ENCODE assay signal across 26 cellular contexts in genomic region chr16:87406495-87407088, GRCh38. TPM values are rescaled to one million over a fixed set of nuclear protein-coding genes. Genes with fewer than 3 reads are reported as not detected.
DNase-seq lines count a peak whose midpoint lies in the region; ATAC-seq and TF ChIP-seq lines count a peak whose summit lies in the region.
"Had no signal": no experiment of that assay in that cellular context is flagged by ENCODE, and none has a peak within 500 bp of the region (broad histone marks: within the 10 kb centered on the region; RNA-seq: fewer than 3 reads in every experiment).

No MANE protein-coding gene starts in this region.

- no peak overlapping the region for H3K4me3 Mint-ChIP-seq in activated naive CD4-positive, alpha-beta T cell treated with anti-CD3 and anti-CD28 coated beads for 36 hours
- H3K4me3 Mint-ChIP-seq: activated T-cell treated with anti-CD3 and anti-CD28 coated beads, Interleukin-2, amount 50 U/mL, for 4 hours; immature natural killer cell; nephron progenitor cell; T-cell had no signal

- H3K36me3 ChIP-seq in right lobe of liver (peaks cover 5 to 59% (median 25%) of the 10 kb centered on the region in 4 donors), sigmoid colon (peaks cover 27 to 96% (median 46%) of the 10 kb centered on the region in 4 donors), MG63 (peaks cover 10% of the 10 kb centered on the region)
- H3K36me3 ChIP-seq: uterus had no signal

- no peak overlapping the region for H3K4me3 ChIP-seq in right lobe of liver
- H3K4me3 ChIP-seq in sigmoid colon = no peak overlapping the region
- no peak overlapping the region for H3K4me3 ChIP-seq in MG63
- H3K4me3 ChIP-seq: ascending aorta, dorsolateral prefrontal cortex, hepatocyte, left lung, mucosa of descending colon, uterus had no signal

- no peak overlapping the region for H3K27ac ChIP-seq in right lobe of liver
- H3K27ac ChIP-seq in sigmoid colon = peak overlapping the region in 3 of 4 donors; percentile 19 to 33 (median 25)
- H3K27ac ChIP-seq: hepatocyte had no signal

- no peaks in the 10 kb centered on the region for H3K4me1 Mint-ChIP-seq in activated naive CD4-positive, alpha-beta T cell treated with anti-CD3 and anti-CD28 coated beads for 36 hours (ENCODE audit: low read depth)
- H3K4me1 Mint-ChIP-seq: nephron progenitor cell had no signal

- TF ChIP-seq POLR2A in right lobe of liver (IDR thresholded peaks at IDR 0.05) = no peak
- no peak for TF ChIP-seq POLR2A in sigmoid colon (IDR thresholded peaks at IDR 0.05)

- intact Hi-C loops in activated naive CD4-positive, alpha-beta T cell treated with anti-CD3 and anti-CD28 coated beads for 36 hours (cut with micrococcal nuclease) = no loop called here
- intact Hi-C loops in right lobe of liver (cut with DNase I) = no loop called here
- intact Hi-C loops in sigmoid colon (cut with DNase I) = no loop called here

- H3K9me3 ChIP-seq in right lobe of liver = no peaks in the 10 kb centered on the region
- H3K9me3 ChIP-seq in sigmoid colon = no peaks in the 10 kb centered on the region
- H3K9me3 ChIP-seq in MG63 = no peaks in the 10 kb centered on the region
- H3K9me3 ChIP-seq: ascending aorta, left lung, mucosa of descending colon, uterus had no signal

- no peak for DNase-seq in activated naive CD4-positive, alpha-beta T cell treated with anti-CD3 and anti-CD28 coated beads for 36 hours
- DNase-seq in activated naive CD4-positive, alpha-beta T cell treated with Interleukin-2 at 50 U/mL for 16 hours = no peak
- peak; percentile 41 for DNase-seq in SW480 (ENCODE audit: low spot score)
- DNase-seq in right lobe of liver = peak in 2 of 3 donors; percentile 23 to 35
- peak; percentile 58 for DNase-seq in sigmoid colon
- no peak for DNase-seq in MG63
- DNase-seq in Kasumi-1 (lab: John Stamatoyannopoulos, UW) = no peak
- DNase-seq in NCI-H146 (lab: John Stamatoyannopoulos, UW) = no peak
- DNase-seq: activated CD4-positive, alpha-beta T cell treated with anti-CD3 and anti-CD28 coated beads for 1 hour; activated CD8-positive, alpha-beta memory T cell treated with anti-CD3 and anti-CD28 coated beads for 24 hours; activated T-cell treated with anti-CD3 and anti-CD28 coated beads, Interleukin-2, amount 50 U/mL, for 4 hours; caudate nucleus; DMS153; immature natural killer cell; mucosa of descending colon; NCI-H1436; NCI-H2107; NCI-H446; nephron progenitor cell; SHP77; T-cell; uterus had no signal

- H3K9me3 Mint-ChIP-seq in activated naive CD4-positive, alpha-beta T cell treated with anti-CD3 and anti-CD28 coated beads for 36 hours = no peaks in the 10 kb centered on the region
- H3K9me3 Mint-ChIP-seq: activated T-cell treated with anti-CD3 and anti-CD28 coated beads, Interleukin-2, amount 50 U/mL, for 4 hours; immature natural killer cell; nephron progenitor cell; T-cell had no signal

- CTCF ChIA-PET in activated naive CD4-positive, alpha-beta T cell treated with anti-CD3 and anti-CD28 coated beads for 36 hours (lab: Charles Lee) = interaction anchor here (1.1 to 1.3 kb wide), 2 partner anchors 11 to 230 kb away, joined by 4 to 7 read pairs; no protein-coding TSS in a partner anchor

- no peaks in the 10 kb centered on the region for H3K27me3 ChIP-seq in right lobe of liver
- no peaks in the 10 kb centered on the region for H3K27me3 ChIP-seq in sigmoid colon
- no peaks in the 10 kb centered on the region for H3K27me3 ChIP-seq in MG63
- H3K27me3 ChIP-seq: ascending aorta, dorsolateral prefrontal cortex, hepatocyte, left lung, uterus had no signal

- peak overlapping the region; percentile 53 for H3K27ac Mint-ChIP-seq in activated naive CD4-positive, alpha-beta T cell treated with anti-CD3 and anti-CD28 coated beads for 36 hours

- 80% methylated on average over 10 of the region's 14 CpGs for WGBS in right lobe of liver (ENCODE audit: insufficient coverage, low coverage, low lambda C conversion rate, missing lambda C conversion rate)
- 94% methylated on average over 14 of the region's 14 CpGs for WGBS in sigmoid colon, 2 donors

- no peak for TF ChIP-seq EP300 in sigmoid colon (IDR thresholded peaks at IDR 0.05)

- TF ChIP-seq CTCF in right lobe of liver (IDR thresholded peaks at IDR 0.05) (no peak), sigmoid colon (IDR thresholded peaks at IDR 0.05) (no peak)

- H3K27me3 Mint-ChIP-seq in activated naive CD4-positive, alpha-beta T cell treated with anti-CD3 and anti-CD28 coated beads for 36 hours (ENCODE audit: low read depth) = no peaks in the 10 kb centered on the region
- H3K27me3 Mint-ChIP-seq: T-cell had no signal

- ATAC-seq in right lobe of liver = peak in 1 of 4 donors; percentile 9
- ATAC-seq: activated T-cell treated with anti-CD3 and anti-CD28 coated beads, Interleukin-2, amount 50 U/mL, for 4 hours; T-cell had no signal

- no peaks in the 10 kb centered on the region for H3K4me1 ChIP-seq in right lobe of liver
- no peaks in the 10 kb centered on the region for H3K4me1 ChIP-seq in sigmoid colon
- H3K4me1 ChIP-seq: ascending aorta, uterus had no signal

- peaks cover 14% of the 10 kb centered on the region for H3K36me3 Mint-ChIP-seq in activated naive CD4-positive, alpha-beta T cell treated with anti-CD3 and anti-CD28 coated beads for 36 hours (ENCODE audit: low read depth)

RNA-seq across cellular contexts. Expression of gene MAP1LC3B, which starts 14.5 kb away (rescaled TPM):
- 10 to 100 TPM; 61.8 to 62.5 TPM for total RNA-seq in activated naive CD4-positive, alpha-beta T cell treated with anti-CD3 and anti-CD28 coated beads for 36 hours
- total RNA-seq in right lobe of liver = 10 to 100 TPM; 16.5 to 48.8 (median 25.6) TPM
- total RNA-seq in sigmoid colon = 10 to 100 TPM; 50.0 to 62.6 (median 62.2) TPM
- 100 to 1,000 TPM in 1 of 3 donors, 10 to 100 TPM in 2; 48.0 to 137 (median 76.3) TPM for polyA plus RNA-seq in sigmoid colon
- total RNA-seq in MG63 (2014; rRNA removed; shearing (Covaris generic); ENCODE audit: low replicate concordance) = 7.9 and 16.0 TPM in 2 replicates

RNA-seq across cellular contexts. Expression of gene FBXO31, which starts 23.0 kb away (rescaled TPM):
- total RNA-seq in activated naive CD4-positive, alpha-beta T cell treated with anti-CD3 and anti-CD28 coated beads for 36 hours = 10 to 100 TPM; 26.4 to 26.7 TPM
- total RNA-seq in right lobe of liver (10 to 100 TPM; 20.6 to 56.9 (median 31.1) TPM), sigmoid colon (100 to 1,000 TPM in 2 of 4 donors, 10 to 100 TPM in 2; 86.7 to 120 (median 98.4) TPM)
- 10 to 100 TPM; 15.0 to 40.0 (median 16.2) TPM for polyA plus RNA-seq in sigmoid colon
- 12.6 and 33.4 TPM in 2 replicates for total RNA-seq in MG63 (2014; rRNA removed; shearing (Covaris generic); ENCODE audit: low replicate concordance)

Comparison
In these comparisons a context has a peak if more than half of its experiments do, and no peak if none do; other contexts are left out.
1. DNase-seq: peak in SW480 (single experiment), right lobe of liver (2 of 3) and sigmoid colon (single experiment); none in activated naive CD4-positive, alpha-beta T cell treated with anti-CD3 and anti-CD28 coated beads for 36 hours (single experiment), activated naive CD4-positive, alpha-beta T cell treated with Interleukin-2 at 50 U/mL for 16 hours (single experiment), MG63 (single experiment), Kasumi-1 (0 of 2) and NCI-H146 (single experiment).
2. H3K27ac ChIP-seq: peak in sigmoid colon (3 of 4); none in right lobe of liver (0 of 3).